ENCODE assay signal across 2 cellular contexts in the genomic region with DNA sequence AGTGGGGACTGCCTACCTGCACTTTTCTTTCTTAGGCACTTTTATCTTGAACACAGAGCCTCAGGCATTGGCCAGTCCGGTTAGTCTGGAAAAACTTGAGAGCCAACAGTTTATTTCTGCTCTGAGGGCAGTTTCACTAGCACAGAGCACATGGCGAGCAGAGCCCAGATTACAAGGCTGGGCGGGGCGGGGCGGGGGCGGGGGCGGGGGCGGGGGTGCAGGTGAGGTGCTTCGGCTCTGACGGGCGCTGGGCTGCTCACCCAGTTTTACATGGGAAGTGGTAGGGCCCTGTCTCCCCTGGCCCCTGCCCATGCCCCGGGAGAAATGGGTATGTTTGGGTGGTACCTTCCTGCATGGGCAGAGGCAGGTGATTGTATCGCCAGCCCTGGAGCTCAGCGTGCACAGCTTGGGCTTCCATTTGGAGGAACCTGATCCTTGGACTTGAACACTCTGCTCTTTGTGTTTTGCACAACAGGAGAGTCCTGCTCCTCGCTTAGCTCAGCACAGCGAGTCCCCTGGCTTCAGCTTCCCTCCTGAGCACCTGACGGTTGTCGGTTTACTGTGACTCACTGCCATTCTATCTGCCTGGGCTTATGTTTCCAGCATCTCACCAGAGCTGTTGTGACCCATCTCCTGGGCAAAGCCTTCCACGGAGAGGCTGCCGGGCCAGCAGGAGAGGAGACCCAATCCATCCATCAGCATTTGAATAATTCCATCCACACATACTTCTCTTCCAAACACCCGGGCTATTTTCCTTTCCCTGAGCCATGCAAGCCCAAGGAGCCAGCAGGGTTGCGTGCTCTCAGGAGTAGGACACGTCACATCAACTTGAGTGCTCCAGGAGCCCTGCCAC.
TF ChIP-seq lines count a peak whose summit lies in the region.

No MANE protein-coding gene starts in this region.

TF ChIP-seq in GM12878, 131 proteins besides CTCF, POLR2A, EP300 and RAD21 (continued from another document and continues in another):
- TF ChIP-seq ZBTB33 (IDR thresholded peaks at IDR 0.05) (no peak), ZNF217 (IDR thresholded peaks at IDR 0.05) (no peak), KLF5 (IDR thresholded peaks at IDR 0.05; ENCODE audit: partially characterized antibody) (peak; percentile 65), PKNOX1 (IDR thresholded peaks at IDR 0.05) (peak; percentile 61; the same call in 1 of the 2 replicates), FOXM1 (IDR thresholded peaks at IDR 0.05; ENCODE audit: low read depth, low read length) (no peak; the same call in 1 of the 2 replicates), PAX8 (IDR thresholded peaks at IDR 0.05) (no peak), TAF1 (IDR thresholded peaks at IDR 0.05; ENCODE audit: borderline replicate concordance, low read depth, low read length) (no peak; the same call in 1 of the 2 replicates), STAT3 (IDR thresholded peaks at IDR 0.05; ENCODE audit: low read depth, low read length) (no peak), HDAC2 (IDR thresholded peaks at IDR 0.05) (no peak), USF1 (IDR thresholded peaks at IDR 0.05; ENCODE audit: borderline replicate concordance, extremely low read length, insufficient read depth, low read depth, low read length) (no peak), PAX5 (IDR thresholded peaks at IDR 0.05; ENCODE audit: borderline replicate concordance, low read depth, low read length) (peak; percentile 83), MLLT1 (IDR thresholded peaks at IDR 0.05) (peak; percentile 85), SRF (IDR thresholded peaks at IDR 0.05; ENCODE audit: low read depth in 2 of 2, low read length in 2 of 2) (no peak)
- TF ChIP-seq, protein P1, sequence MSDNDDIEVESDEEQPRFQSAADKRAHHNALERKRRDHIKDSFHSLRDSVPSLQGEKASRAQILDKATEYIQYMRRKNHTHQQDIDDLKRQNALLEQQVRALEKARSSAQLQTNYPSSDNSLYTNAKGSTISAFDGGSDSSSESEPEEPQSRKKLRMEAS (IDR thresholded peaks at IDR 0.05; ENCODE audit: low read depth, low read length) = peak; percentile 58
- TF ChIP-seq, protein P2, sequence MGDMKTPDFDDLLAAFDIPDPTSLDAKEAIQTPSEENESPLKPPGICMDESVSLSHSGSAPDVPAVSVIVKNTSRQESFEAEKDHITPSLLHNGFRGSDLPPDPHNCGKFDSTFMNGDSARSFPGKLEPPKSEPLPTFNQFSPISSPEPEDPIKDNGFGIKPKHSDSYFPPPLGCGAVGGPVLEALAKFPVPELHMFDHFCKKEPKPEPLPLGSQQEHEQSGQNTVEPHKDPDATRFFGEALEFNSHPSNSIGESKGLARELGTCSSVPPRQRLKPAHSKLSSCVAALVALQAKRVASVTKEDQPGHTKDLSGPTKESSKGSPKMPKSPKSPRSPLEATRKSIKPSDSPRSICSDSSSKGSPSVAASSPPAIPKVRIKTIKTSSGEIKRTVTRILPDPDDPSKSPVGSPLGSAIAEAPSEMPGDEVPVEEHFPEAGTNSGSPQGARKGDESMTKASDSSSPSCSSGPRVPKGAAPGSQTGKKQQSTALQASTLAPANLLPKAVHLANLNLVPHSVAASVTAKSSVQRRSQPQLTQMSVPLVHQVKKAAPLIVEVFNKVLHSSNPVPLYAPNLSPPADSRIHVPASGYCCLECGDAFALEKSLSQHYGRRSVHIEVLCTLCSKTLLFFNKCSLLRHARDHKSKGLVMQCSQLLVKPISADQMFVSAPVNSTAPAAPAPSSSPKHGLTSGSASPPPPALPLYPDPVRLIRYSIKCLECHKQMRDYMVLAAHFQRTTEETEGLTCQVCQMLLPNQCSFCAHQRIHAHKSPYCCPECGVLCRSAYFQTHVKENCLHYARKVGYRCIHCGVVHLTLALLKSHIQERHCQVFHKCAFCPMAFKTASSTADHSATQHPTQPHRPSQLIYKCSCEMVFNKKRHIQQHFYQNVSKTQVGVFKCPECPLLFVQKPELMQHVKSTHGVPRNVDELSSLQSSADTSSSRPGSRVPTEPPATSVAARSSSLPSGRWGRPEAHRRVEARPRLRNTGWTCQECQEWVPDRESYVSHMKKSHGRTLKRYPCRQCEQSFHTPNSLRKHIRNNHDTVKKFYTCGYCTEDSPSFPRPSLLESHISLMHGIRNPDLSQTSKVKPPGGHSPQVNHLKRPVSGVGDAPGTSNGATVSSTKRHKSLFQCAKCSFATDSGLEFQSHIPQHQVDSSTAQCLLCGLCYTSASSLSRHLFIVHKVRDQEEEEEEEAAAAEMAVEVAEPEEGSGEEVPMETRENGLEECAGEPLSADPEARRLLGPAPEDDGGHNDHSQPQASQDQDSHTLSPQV (IDR thresholded peaks at IDR 0.05) = no peak

TF ChIP-seq in HepG2, 621 proteins besides CTCF, POLR2A, EP300 and RAD21 (continued from another document and continues in another):
- TF ChIP-seq, protein P3, sequence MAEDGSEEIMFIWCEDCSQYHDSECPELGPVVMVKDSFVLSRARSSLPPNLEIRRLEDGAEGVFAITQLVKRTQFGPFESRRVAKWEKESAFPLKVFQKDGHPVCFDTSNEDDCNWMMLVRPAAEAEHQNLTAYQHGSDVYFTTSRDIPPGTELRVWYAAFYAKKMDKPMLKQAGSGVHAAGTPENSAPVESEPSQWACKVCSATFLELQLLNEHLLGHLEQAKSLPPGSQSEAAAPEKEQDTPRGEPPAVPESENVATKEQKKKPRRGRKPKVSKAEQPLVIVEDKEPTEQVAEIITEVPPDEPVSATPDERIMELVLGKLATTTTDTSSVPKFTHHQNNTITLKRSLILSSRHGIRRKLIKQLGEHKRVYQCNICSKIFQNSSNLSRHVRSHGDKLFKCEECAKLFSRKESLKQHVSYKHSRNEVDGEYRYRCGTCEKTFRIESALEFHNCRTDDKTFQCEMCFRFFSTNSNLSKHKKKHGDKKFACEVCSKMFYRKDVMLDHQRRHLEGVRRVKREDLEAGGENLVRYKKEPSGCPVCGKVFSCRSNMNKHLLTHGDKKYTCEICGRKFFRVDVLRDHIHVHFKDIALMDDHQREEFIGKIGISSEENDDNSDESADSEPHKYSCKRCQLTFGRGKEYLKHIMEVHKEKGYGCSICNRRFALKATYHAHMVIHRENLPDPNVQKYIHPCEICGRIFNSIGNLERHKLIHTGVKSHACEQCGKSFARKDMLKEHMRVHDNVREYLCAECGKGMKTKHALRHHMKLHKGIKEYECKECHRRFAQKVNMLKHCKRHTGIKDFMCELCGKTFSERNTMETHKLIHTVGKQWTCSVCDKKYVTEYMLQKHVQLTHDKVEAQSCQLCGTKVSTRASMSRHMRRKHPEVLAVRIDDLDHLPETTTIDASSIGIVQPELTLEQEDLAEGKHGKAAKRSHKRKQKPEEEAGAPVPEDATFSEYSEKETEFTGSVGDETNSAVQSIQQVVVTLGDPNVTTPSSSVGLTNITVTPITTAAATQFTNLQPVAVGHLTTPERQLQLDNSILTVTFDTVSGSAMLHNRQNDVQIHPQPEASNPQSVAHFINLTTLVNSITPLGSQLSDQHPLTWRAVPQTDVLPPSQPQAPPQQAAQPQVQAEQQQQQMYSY (CRISPR knock-in tag; IDR thresholded peaks at IDR 0.05) = 0 out of 2 replicates have a peak, but pooled peaks have one; percentile 8
- TF ChIP-seq ZMYM2 (CRISPR knock-in tag; IDR thresholded peaks at IDR 0.05) (0 out of 2 replicates have a peak, but pooled peaks have one; percentile 31), THAP8 (CRISPR knock-in tag; IDR thresholded peaks at IDR 0.05; ENCODE audit: borderline replicate concordance) (no peak), ZNF503 (CRISPR knock-in tag; IDR thresholded peaks at IDR 0.05) (no peak), ZC3H13 (CRISPR knock-in tag; IDR thresholded peaks at IDR 0.05) (no peak), MXI1 (IDR thresholded peaks at IDR 0.05; ENCODE audit: borderline replicate concordance, low read depth, low read length) (peak; percentile 32; the same call in 1 of the 3 replicates), CEBPB (IDR thresholded peaks at IDR 0.05; ENCODE audit: borderline replicate concordance, low read depth, low read length) (peak; percentile 64), CBX5 (CRISPR knock-in tag; IDR thresholded peaks at IDR 0.05; ENCODE audit: borderline replicate concordance) (peak; percentile 29; the same call in 1 of the 2 replicates), CBX2 (IDR thresholded peaks at IDR 0.05; ENCODE audit: low read depth, low read length) (no peak), CBX2 (CRISPR knock-in tag; IDR thresholded peaks at IDR 0.05; ENCODE audit: low read depth) (no peak), POLR2AphosphoS5 (IDR thresholded peaks at IDR 0.05; ENCODE audit: low read depth, low read length) (peak; percentile 60), SCMH1 (CRISPR knock-in tag; IDR thresholded peaks at IDR 0.05; ENCODE audit: borderline replicate concordance) (no peak), ZNF451 (CRISPR knock-in tag; IDR thresholded peaks at IDR 0.05) (peak; percentile 49; the same call in 1 of the 2 replicates), ISL2 (CRISPR knock-in tag; IDR thresholded peaks at IDR 0.05) (no peak), ASH2L (IDR thresholded peaks at IDR 0.05; ENCODE audit: insufficient read length, low read depth, low read length) (peak; percentile 15), MED8 (CRISPR knock-in tag; IDR thresholded peaks at IDR 0.05; ENCODE audit: insufficient replicate concordance) (no peak), NCOA5 (CRISPR knock-in tag; IDR thresholded peaks at IDR 0.05) (no peak), PITX1 (CRISPR knock-in tag; IDR thresholded peaks at IDR 0.05) (peak; percentile 28; the same call in 1 of the 2 replicates), KMT2A (CRISPR knock-in tag; IDR thresholded peaks at IDR 0.05) (peak; percentile 24), ZBTB34 (CRISPR knock-in tag; IDR thresholded peaks at IDR 0.05) (no peak), PHF8 (CRISPR knock-in tag; IDR thresholded peaks at IDR 0.05) (peak; percentile 53), JUN (CRISPR knock-in tag; IDR thresholded peaks at IDR 0.05) (peak; percentile 57; the same call in 1 of the 2 replicates)
- TF ChIP-seq, protein P4, sequence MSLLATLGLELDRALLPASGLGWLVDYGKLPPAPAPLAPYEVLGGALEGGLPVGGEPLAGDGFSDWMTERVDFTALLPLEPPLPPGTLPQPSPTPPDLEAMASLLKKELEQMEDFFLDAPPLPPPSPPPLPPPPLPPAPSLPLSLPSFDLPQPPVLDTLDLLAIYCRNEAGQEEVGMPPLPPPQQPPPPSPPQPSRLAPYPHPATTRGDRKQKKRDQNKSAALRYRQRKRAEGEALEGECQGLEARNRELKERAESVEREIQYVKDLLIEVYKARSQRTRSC (CRISPR knock-in tag; IDR thresholded peaks at IDR 0.05; ENCODE audit: low read depth) = no peak
- TF ChIP-seq, protein P5, sequence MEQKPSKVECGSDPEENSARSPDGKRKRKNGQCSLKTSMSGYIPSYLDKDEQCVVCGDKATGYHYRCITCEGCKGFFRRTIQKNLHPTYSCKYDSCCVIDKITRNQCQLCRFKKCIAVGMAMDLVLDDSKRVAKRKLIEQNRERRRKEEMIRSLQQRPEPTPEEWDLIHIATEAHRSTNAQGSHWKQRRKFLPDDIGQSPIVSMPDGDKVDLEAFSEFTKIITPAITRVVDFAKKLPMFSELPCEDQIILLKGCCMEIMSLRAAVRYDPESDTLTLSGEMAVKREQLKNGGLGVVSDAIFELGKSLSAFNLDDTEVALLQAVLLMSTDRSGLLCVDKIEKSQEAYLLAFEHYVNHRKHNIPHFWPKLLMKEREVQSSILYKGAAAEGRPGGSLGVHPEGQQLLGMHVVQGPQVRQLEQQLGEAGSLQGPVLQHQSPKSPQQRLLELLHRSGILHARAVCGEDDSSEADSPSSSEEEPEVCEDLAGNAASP (CRISPR knock-in tag; IDR thresholded peaks at IDR 0.05; ENCODE audit: borderline replicate concordance) = no peak
- TF ChIP-seq, protein P6, sequence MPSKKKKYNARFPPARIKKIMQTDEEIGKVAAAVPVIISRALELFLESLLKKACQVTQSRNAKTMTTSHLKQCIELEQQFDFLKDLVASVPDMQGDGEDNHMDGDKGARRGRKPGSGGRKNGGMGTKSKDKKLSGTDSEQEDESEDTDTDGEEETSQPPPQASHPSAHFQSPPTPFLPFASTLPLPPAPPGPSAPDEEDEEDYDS (CRISPR knock-in tag; IDR thresholded peaks at IDR 0.05) = 0 out of 2 replicates have a peak, but pooled peaks have one; percentile 26
- TF ChIP-seq, protein P7, sequence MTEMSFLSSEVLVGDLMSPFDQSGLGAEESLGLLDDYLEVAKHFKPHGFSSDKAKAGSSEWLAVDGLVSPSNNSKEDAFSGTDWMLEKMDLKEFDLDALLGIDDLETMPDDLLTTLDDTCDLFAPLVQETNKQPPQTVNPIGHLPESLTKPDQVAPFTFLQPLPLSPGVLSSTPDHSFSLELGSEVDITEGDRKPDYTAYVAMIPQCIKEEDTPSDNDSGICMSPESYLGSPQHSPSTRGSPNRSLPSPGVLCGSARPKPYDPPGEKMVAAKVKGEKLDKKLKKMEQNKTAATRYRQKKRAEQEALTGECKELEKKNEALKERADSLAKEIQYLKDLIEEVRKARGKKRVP (CRISPR knock-in tag; IDR thresholded peaks at IDR 0.05) = no peak
- TF ChIP-seq, protein P8, sequence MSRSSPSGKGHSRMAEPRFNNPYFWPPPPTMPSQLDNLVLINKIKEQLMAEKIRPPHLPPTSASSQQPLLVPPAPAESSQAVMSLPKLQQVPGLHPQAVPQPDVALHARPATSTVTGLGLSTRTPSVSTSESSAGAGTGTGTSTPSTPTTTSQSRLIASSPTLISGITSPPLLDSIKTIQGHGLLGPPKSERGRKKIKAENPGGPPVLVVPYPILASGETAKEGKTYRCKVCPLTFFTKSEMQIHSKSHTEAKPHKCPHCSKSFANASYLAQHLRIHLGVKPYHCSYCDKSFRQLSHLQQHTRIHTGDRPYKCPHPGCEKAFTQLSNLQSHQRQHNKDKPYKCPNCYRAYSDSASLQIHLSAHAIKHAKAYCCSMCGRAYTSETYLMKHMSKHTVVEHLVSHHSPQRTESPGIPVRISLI (CRISPR knock-in tag; IDR thresholded peaks at IDR 0.05; ENCODE audit: borderline replicate concordance) = no peak
